Comparison of ENCODE assay signal across 18 cellular contexts in genomic region chr16:66003196-66003595, GRCh38.
A peak's percentile ranks its signal among the peaks of the same experiment; 100 is the strongest.
DNase-seq lines count a peak whose midpoint lies in the region; ATAC-seq and TF ChIP-seq lines count a peak whose summit lies in the region.
"Had no signal": no experiment of that assay in that cellular context is flagged by ENCODE, and none has a peak within 500 bp of the region (broad histone marks: within the 10 kb centered on the region; RNA-seq: fewer than 3 reads in every experiment).

No MANE protein-coding gene starts in this region.

- peak; percentile 81 for ATAC-seq in IMR-90 (ENCODE audit: low read depth)
- ATAC-seq in esophagus mucosa = peak; percentile 69
- ATAC-seq in activated CD4-positive, CD25-positive, alpha-beta regulatory T cell treated with anti-CD3 and anti-CD28 coated beads, Interleukin-2, amount 50 U/mL, for 24 hours = no peak

- CTCF ChIA-PET in IMR-90 (lab: Yijun Ruan, JAX) = interaction anchor here (0.9 kb wide), 1 partner anchor 153 kb away, joined by 3 read pairs; no protein-coding TSS in a partner anchor
- CTCF ChIA-PET in RWPE1 (lab: Yijun Ruan, JAX) = no interaction called here

- H3K4ac ChIP-seq in IMR-90 (ENCODE audit: low read depth, low read length) (peak overlapping the region; percentile 10; the same call in 1 of the 2 replicates), mesenchymal stem cell (ENCODE audit: low read depth in 1 of 2, low read length in 2 of 2) (no peak overlapping the region)

- no peak overlapping the region for H2BK12ac ChIP-seq in mesenchymal stem cell (ENCODE audit: low read length in 2 of 2)

- H3K9me1 ChIP-seq in IMR-90 (ENCODE audit: insufficient read depth, low read length) = peaks cover 19% of the 10 kb centered on the region

- H2AK5ac ChIP-seq in IMR-90 (ENCODE audit: low read depth, low read length) = no peak overlapping the region
- no peak overlapping the region for H2AK5ac ChIP-seq in mesenchymal stem cell (ENCODE audit: low read length, severe bottlenecking)

- no TSS peak for BruUV-seq in IMR-90 (replicated peaks; lab: Mats Ljungman, UMichigan)

- no peak overlapping the region for H3K9ac ChIP-seq in IMR-90 (ENCODE audit: low read depth, low read length)
- no peak overlapping the region for H3K9ac ChIP-seq in mesenchymal stem cell (ENCODE audit: low read length)

- H3K4me3 ChIP-seq in IMR-90 (ENCODE audit: insufficient read depth, low read depth, low read length) = no peak overlapping the region
- H3K4me3 ChIP-seq in mesenchymal stem cell (ENCODE audit: insufficient read depth in 1 of 2, low read depth in 1 of 2, low read length in 2 of 2) = no peak overlapping the region
- H3K4me3 ChIP-seq: SK-N-MC had no signal

- H3K36me3 ChIP-seq in IMR-90 (ENCODE audit: control insufficient read depth, insufficient read depth, low read length) = no peaks in the 10 kb centered on the region
- H3K36me3 ChIP-seq in mesenchymal stem cell (ENCODE audit: control insufficient read depth in 1 of 2, insufficient read depth in 2 of 2, low read depth in 1 of 2, low read length in 2 of 2) = no peaks in the 10 kb centered on the region

- peaks cover 2% of the 10 kb centered on the region for H3K4me1 Mint-ChIP-seq in glutamatergic neuron (ENCODE audit: low read depth, unreplicated experiment)

- in situ Hi-C loops in IMR-90 (cut with MboI; ENCODE audit: low sequenced_read_pairs) = no loop called here

- intact Hi-C loops in IMR-90 (cut with micrococcal nuclease) = no loop called here

- H4K8ac ChIP-seq in IMR-90 (ENCODE audit: low read depth in 2 of 2, low read length in 2 of 2) (0 out of 4 replicates have a peak overlapping the region, but pooled peaks of 1 of the 2 experiments have one; percentile 10), mesenchymal stem cell (ENCODE audit: low read length) (no peak overlapping the region)

- H3K56ac ChIP-seq in IMR-90 (ENCODE audit: extremely low read depth, insufficient read depth, low read length) = no peak overlapping the region

- WGBS in IMR-90 (ENCODE audit: extremely low coverage in 2 of 2, insufficient read length in 1 of 2), 2 experiments = no CpG with 5 or more reads among the region's 2 CpGs
- WGBS in mesenchymal stem cell = 31% methylated on average over 2 of the region's 2 CpGs

- no peaks in the 10 kb centered on the region for H3K36me3 Mint-ChIP-seq in glutamatergic neuron (ENCODE audit: unreplicated experiment)

- DNase-seq in AG08396 (ENCODE audit: low spot score) (peak; percentile 32), IMR-90 (peak; percentile 76), mesenchymal stem cell (peak; percentile 69), glutamatergic neuron (no peak), substantia nigra (lab: John Stamatoyannopoulos, UW) (no peak), RWPE1 (ENCODE audit: low spot score) (no peak)
- DNase-seq: Caco-2, DMS153, MV-4-11, NCI-H1417 treated with DMSO at 0.1 percent for 48 hours, NCI-H2029, NCI-H2171 treated with DMSO at 0.1 percent for 48 hours, NCI-H774, Right ventricle myocardium superior had no signal

- TF ChIP-seq CTCF in IMR-90 (conservative IDR thresholded peaks at IDR 0.05; ENCODE audit: low read depth, low read length) (no peak), glutamatergic neuron (IDR thresholded peaks at IDR 0.05; ENCODE audit: partially characterized antibody, unreplicated experiment) (no peak), RWPE1 (conservative IDR thresholded peaks at IDR 0.05; ENCODE audit: low read depth) (no peak)

- H3K4me1 ChIP-seq in IMR-90 (ENCODE audit: control insufficient read depth, insufficient read depth, low read length) (peaks cover 31% of the 10 kb centered on the region), mesenchymal stem cell (ENCODE audit: control insufficient read depth, insufficient read depth, low read depth, low read length) (no peaks in the 10 kb centered on the region)
- H3K4me1 ChIP-seq: Caco-2 had no signal

- H3K27ac Mint-ChIP-seq in glutamatergic neuron (ENCODE audit: unreplicated experiment) = no peak overlapping the region

- H3K9me3 Mint-ChIP-seq in glutamatergic neuron (ENCODE audit: unreplicated experiment) = no peaks in the 10 kb centered on the region

- H3K14ac ChIP-seq in IMR-90 (replicated peaks; ENCODE audit: low read depth, low read length) (no peak overlapping the region), mesenchymal stem cell (ENCODE audit: low read length in 2 of 2) (no peak overlapping the region)

- H4K20me1 ChIP-seq in IMR-90 (ENCODE audit: insufficient read depth, low read length) = no peaks in the 10 kb centered on the region

- H4K91ac ChIP-seq in IMR-90 (ENCODE audit: insufficient read depth, low read depth, low read length) = no peak overlapping the region
- no peak overlapping the region for H4K91ac ChIP-seq in mesenchymal stem cell (ENCODE audit: low read length)

- H2AK9ac ChIP-seq in IMR-90 (replicated peaks; ENCODE audit: low read depth, low read length, poor library complexity) = no peak overlapping the region

- POLR2A ChIA-PET in IMR-90 (lab: Charles Lee; ENCODE audit: unreplicated experiment) = no interaction called here
- POLR2A ChIA-PET in RWPE1 (lab: Yijun Ruan, JAX; ENCODE audit: low non-redundant PET) = no interaction called here

- no peak for TF ChIP-seq RAD21 in IMR-90 (IDR thresholded peaks at IDR 0.05; ENCODE audit: low read length)

- dilution Hi-C loops in IMR-90 (cut with HindIII; ENCODE audit: low sequenced_read_pairs, unreplicated experiment) = no loop called here

- H2AFZ ChIP-seq in IMR-90 (replicated peaks; ENCODE audit: low read length, poor library complexity) (no peak overlapping the region), mesenchymal stem cell (ENCODE audit: low read depth, low read length) (no peak overlapping the region)

- H3K4me2 ChIP-seq in IMR-90 (ENCODE audit: low read depth, low read length) (no peak overlapping the region), mesenchymal stem cell (ENCODE audit: low read length, poor library complexity, severe bottlenecking) (no peak overlapping the region)

- TF ChIP-seq POLR2A in IMR-90 (IDR thresholded peaks at IDR 0.05; ENCODE audit: low read depth, low read length) = no peak

- H2BK5ac ChIP-seq in IMR-90 (ENCODE audit: low read depth, low read length, poor library complexity, severe bottlenecking) (no peak overlapping the region), mesenchymal stem cell (ENCODE audit: low read depth, low read length, poor library complexity, severe bottlenecking) (no peak overlapping the region)

- H2BK20ac ChIP-seq in IMR-90 (ENCODE audit: low read depth, low read length) = peak overlapping the region; percentile 32

- no peaks in the 10 kb centered on the region for H3K27me3 ChIP-seq in IMR-90 (ENCODE audit: control insufficient read depth, insufficient read depth, low read length)
- no peaks in the 10 kb centered on the region for H3K27me3 ChIP-seq in mesenchymal stem cell (ENCODE audit: control insufficient read depth in 1 of 2, insufficient read depth in 1 of 2, low read length in 2 of 2)

- peaks cover 3% of the 10 kb centered on the region for H3K27me3 Mint-ChIP-seq in glutamatergic neuron (ENCODE audit: unreplicated experiment)

- H3K18ac ChIP-seq in IMR-90 (ENCODE audit: low read depth, low read length) (peak overlapping the region; percentile 25; the same call in 1 of the 2 replicates), mesenchymal stem cell (ENCODE audit: low read depth in 1 of 2, low read length in 2 of 2) (no peak overlapping the region)

- H4K5ac ChIP-seq in IMR-90 (ENCODE audit: low read depth, low read length) = no peak overlapping the region

- no peaks in the 10 kb centered on the region for H3K79me1 ChIP-seq in IMR-90 (ENCODE audit: low read depth in 1 of 2, low read length in 2 of 2)
- no peaks in the 10 kb centered on the region for H3K79me1 ChIP-seq in mesenchymal stem cell (replicated peaks; ENCODE audit: low read length, poor library complexity, severe bottlenecking)

- no peak overlapping the region for H3K4me3 Mint-ChIP-seq in glutamatergic neuron (ENCODE audit: unreplicated experiment)

- H2BK15ac ChIP-seq in IMR-90 (ENCODE audit: low read depth, low read length) (0 out of 3 replicates have a peak overlapping the region, but pooled peaks have one; percentile 23), mesenchymal stem cell (ENCODE audit: low read depth, poor library complexity, severe bottlenecking) (no peak overlapping the region)

- H3K23ac ChIP-seq in IMR-90 (ENCODE audit: low read depth, low read length) (no peak overlapping the region), mesenchymal stem cell (ENCODE audit: low read length in 2 of 2) (no peak overlapping the region)

- H3K27ac ChIP-seq in IMR-90 (ENCODE audit: insufficient read depth, low read length) = peak overlapping the region; percentile 54; the same call in 1 of the 2 replicates
- no peak overlapping the region for H3K27ac ChIP-seq in mesenchymal stem cell (ENCODE audit: low read length, poor library complexity, severe bottlenecking)
- H3K27ac ChIP-seq in substantia nigra (ENCODE audit: low read depth, low read length, poor library complexity, severe bottlenecking) = no peak overlapping the region
- H3K27ac ChIP-seq in RWPE1 = no peak overlapping the region
- H3K27ac ChIP-seq: HL-60, SK-N-MC had no signal

- H3K9me3 ChIP-seq in IMR-90 (ENCODE audit: control insufficient read depth, insufficient read depth, low read length) = no peaks in the 10 kb centered on the region
- no peaks in the 10 kb centered on the region for H3K9me3 ChIP-seq in mesenchymal stem cell (ENCODE audit: control insufficient read depth, low read length)
- H3K9me3 ChIP-seq: Caco-2 had no signal

- H2BK120ac ChIP-seq in IMR-90 (ENCODE audit: low read depth, low read length) (peak overlapping the region; percentile 21; the same call in 1 of the 2 replicates), mesenchymal stem cell (ENCODE audit: low read depth, low read length) (no peak overlapping the region)

TF ChIP-seq in IMR-90, 13 proteins besides CTCF, POLR2A, EP300 and RAD21:
- 0 out of 2 replicates have a peak, but pooled peaks have one; percentile 3 for TF ChIP-seq FOS (IDR thresholded peaks at IDR 0.05; ENCODE audit: low read depth, low read length)
- TF ChIP-seq RFX5 (IDR thresholded peaks at IDR 0.05; ENCODE audit: low read depth, low read length) = no peak
- no peak for TF ChIP-seq CHD1 (IDR thresholded peaks at IDR 0.05; ENCODE audit: low read depth, low read length)

Comparison
In these comparisons a context has a peak if more than half of its experiments do, and no peak if none do; other contexts are left out.
1. DNase-seq: peak in AG08396 (single experiment), IMR-90 (single experiment) and mesenchymal stem cell (single experiment); none in glutamatergic neuron (single experiment), substantia nigra (0 of 49) and RWPE1 (single experiment).
2. ATAC-seq: peak in IMR-90 (single experiment) and esophagus mucosa (single experiment); none in activated CD4-positive, CD25-positive, alpha-beta regulatory T cell treated with anti-CD3 and anti-CD28 coated beads, Interleukin-2, amount 50 U/mL, for 24 hours (0 of 2).